In genomic region chr6:115740907-115741306, GRCh38 we compare ENCODE assay signal across 15 cellular contexts.
DNase-seq lines count a peak whose midpoint lies in the region; FAIRE-seq and TF ChIP-seq lines count a peak whose summit lies in the region.
"Had no signal": no experiment of that assay in that cellular context is flagged by ENCODE, and none has a peak within 500 bp of the region (broad histone marks: within the 10 kb centered on the region; RNA-seq: fewer than 3 reads in every experiment).

No MANE protein-coding gene starts in this region.

- DNase-seq in NCI-H146 (lab: John Stamatoyannopoulos, UW) = peak; percentile 1
- no peak for DNase-seq in NCI-H146 treated with DMSO at 0.1 percent for 48 hours (lab: John Stamatoyannopoulos, UW; ENCODE audit: unreplicated experiment)
- DNase-seq in MCF 10A (ENCODE audit: unreplicated experiment) = peak; percentile 13
- DNase-seq in breast epithelium (ENCODE audit: low spot score in 2 of 2) = no peak
- DNase-seq in bronchial epithelial cell (ENCODE audit: low read depth) = peak; percentile 6
- no peak for DNase-seq in OCI-LY7 (ENCODE audit: low spot score)
- no peak for DNase-seq in NCI-H1092 (lab: John Stamatoyannopoulos, UW)
- DNase-seq: 8988T; AML-193; CD4-positive, CD25-positive, alpha-beta regulatory T cell; DMS53; HCEC 1CT; HFFc6 had no signal

- H3K36me3 ChIP-seq in breast epithelium (no peaks in the 10 kb centered on the region), bronchial epithelial cell (ENCODE audit: control insufficient read depth, insufficient read depth, low read length) (no peaks in the 10 kb centered on the region), OCI-LY7 (ENCODE audit: insufficient read depth, low read length) (no peaks in the 10 kb centered on the region)
- H3K36me3 ChIP-seq: BLaER1 treated with 17β-estradiol and CSF1 and Interleukin-3, amounts not matched to agents 10 nM and 100 nM had no signal

- H3K4me2 ChIP-seq in OCI-LY7 (ENCODE audit: low read length) = no peak overlapping the region
- H3K4me2 ChIP-seq: BLaER1 treated with 17β-estradiol and CSF1 and Interleukin-3, amounts not matched to agents 10 nM and 100 nM had no signal

- FAIRE-seq in bronchial epithelial cell (lab: Jason Lieb, UNC) = no peak
- FAIRE-seq: HTR-8/SVneo had no signal

- TF ChIP-seq CTCF in MCF 10A (IDR thresholded peaks at IDR 0.05; ENCODE audit: unreplicated experiment) (no peak), breast epithelium (IDR thresholded peaks at IDR 0.05) (no peak), bronchial epithelial cell (IDR thresholded peaks at IDR 0.05; ENCODE audit: insufficient read depth, low read length, severe bottlenecking) (no peak), OCI-LY7 (conservative IDR thresholded peaks at IDR 0.05; ENCODE audit: low read length) (no peak)

- intact Hi-C loops in MCF 10A (cut with micrococcal nuclease) (no loop called here), breast epithelium (cut with DNase I; ENCODE audit: low total_unique reads) (no loop called here), OCI-LY7 (cut with micrococcal nuclease; ENCODE audit: unreplicated experiment) (no loop called here)

- H3K4me3 ChIP-seq in breast epithelium (no peak overlapping the region), bronchial epithelial cell (ENCODE audit: low read depth, low read length) (no peak overlapping the region), OCI-LY7 (ENCODE audit: low read depth, low read length, poor library complexity, severe bottlenecking) (no peak overlapping the region)
- H3K4me3 ChIP-seq: BLaER1 treated with 17β-estradiol and CSF1 and Interleukin-3, amounts not matched to agents 10 nM and 100 nM had no signal

- BruUV-seq in MCF 10A (replicated peaks; lab: Mats Ljungman, UMichigan) (no TSS peak), OCI-LY7 (replicated peaks; lab: Mats Ljungman, UMichigan) (no TSS peak)

- peaks cover 5 to 10% of the 10 kb centered on the region in 2 donors for H3K9me3 ChIP-seq in breast epithelium
- no peaks in the 10 kb centered on the region for H3K9me3 ChIP-seq in OCI-LY7 (ENCODE audit: low read length)

- no peaks in the 10 kb centered on the region for H3K4me1 Mint-ChIP-seq in MCF 10A (ENCODE audit: insufficient read depth, unreplicated experiment)
- H3K4me1 Mint-ChIP-seq: CD4-positive, CD25-positive, alpha-beta regulatory T cell had no signal

- H3K79me2 ChIP-seq in OCI-LY7 (ENCODE audit: insufficient read depth, low read depth, low read length) = no peaks in the 10 kb centered on the region

- no peaks in the 10 kb centered on the region for H3K4me1 ChIP-seq in breast epithelium
- H3K4me1 ChIP-seq in OCI-LY7 (ENCODE audit: insufficient read depth, low read length, poor library complexity, severe bottlenecking) = no peaks in the 10 kb centered on the region
- H3K4me1 ChIP-seq: BLaER1 treated with 17β-estradiol and CSF1 and Interleukin-3, amounts not matched to agents 10 nM and 100 nM had no signal

- no peaks in the 10 kb centered on the region for H4K20me1 ChIP-seq in OCI-LY7 (ENCODE audit: insufficient read depth, low read length)
- H4K20me1 ChIP-seq: BLaER1 treated with 17β-estradiol and CSF1 and Interleukin-3, amounts not matched to agents 10 nM and 100 nM had no signal

- H3K27me3 Mint-ChIP-seq in MCF 10A (ENCODE audit: insufficient read depth, unreplicated experiment) = peaks cover 21% of the 10 kb centered on the region
- H3K27me3 Mint-ChIP-seq: CD4-positive, CD25-positive, alpha-beta regulatory T cell had no signal

- CTCF ChIA-PET in MCF 10A (lab: Yijun Ruan, JAX) = no interaction called here
- CTCF ChIA-PET in OCI-LY7 (lab: Charles Lee; ENCODE audit: unreplicated experiment) = no interaction called here

- no peaks in the 10 kb centered on the region for H3K9me2 ChIP-seq in OCI-LY7 (ENCODE audit: insufficient read depth, low read length)

- TF ChIP-seq POLR2A in breast epithelium (IDR thresholded peaks at IDR 0.05) = no peak

- H2AFZ ChIP-seq in OCI-LY7 (ENCODE audit: low read length) = no peak overlapping the region

- POLR2A ChIA-PET in MCF 10A (lab: Yijun Ruan, JAX) (interaction anchor here (0.6 kb wide), 1 partner anchor 104 kb away, joined by 3 read pairs; no protein-coding TSS in a partner anchor), OCI-LY7 (lab: Charles Lee) (no interaction called here)

- no peak overlapping the region for H3K4me3 Mint-ChIP-seq in MCF 10A (ENCODE audit: unreplicated experiment)
- H3K4me3 Mint-ChIP-seq: CD4-positive, CD25-positive, alpha-beta regulatory T cell; HFFc6 had no signal

- H3K36me3 Mint-ChIP-seq in MCF 10A (ENCODE audit: insufficient read depth, unreplicated experiment) = no peaks in the 10 kb centered on the region
- H3K36me3 Mint-ChIP-seq: CD4-positive, CD25-positive, alpha-beta regulatory T cell had no signal

- no peaks in the 10 kb centered on the region for H3K27me3 ChIP-seq in breast epithelium
- H3K27me3 ChIP-seq in bronchial epithelial cell (ENCODE audit: control insufficient read depth, insufficient read depth, low read length) = no peaks in the 10 kb centered on the region
- H3K27me3 ChIP-seq: BLaER1 treated with 17β-estradiol and CSF1 and Interleukin-3, amounts not matched to agents 10 nM and 100 nM had no signal

- no peak overlapping the region for H3K27ac Mint-ChIP-seq in MCF 10A (ENCODE audit: low read depth, unreplicated experiment)
- H3K27ac Mint-ChIP-seq: CD4-positive, CD25-positive, alpha-beta regulatory T cell; HFFc6 had no signal

- H3K27ac ChIP-seq in breast epithelium (peak overlapping the region in 1 of 2 donors; percentile 28), OCI-LY7 (ENCODE audit: low read depth, low read length, poor library complexity, severe bottlenecking) (no peak overlapping the region)
- H3K27ac ChIP-seq: BLaER1 treated with 17β-estradiol and CSF1 and Interleukin-3, amounts not matched to agents 10 nM and 100 nM had no signal

- H3K9me3 Mint-ChIP-seq in MCF 10A (ENCODE audit: unreplicated experiment) = no peaks in the 10 kb centered on the region

Comparison
In these comparisons a context has a peak if more than half of its experiments do, and no peak if none do; other contexts are left out.
1. DNase-seq: peak in NCI-H146 (single experiment), MCF 10A (single experiment) and bronchial epithelial cell (single experiment); none in NCI-H146 treated with DMSO at 0.1 percent for 48 hours (single experiment), breast epithelium (0 of 2), OCI-LY7 (single experiment) and NCI-H1092 (single experiment).